Comparison of ENCODE assay signal across 31 cellular contexts in genomic region chr7:131211500-131211899, GRCh38.
"Had no signal": no experiment of that assay in that cellular context is flagged by ENCODE, and none has a peak within 500 bp of the region (broad histone marks: within the 10 kb centered on the region; RNA-seq: fewer than 3 reads in every experiment).

No MANE protein-coding gene starts in this region.

- H3K27ac ChIP-seq: body of pancreas, Peyer's patch, WERI-Rb-1 had no signal

- ATAC-seq: body of pancreas, K562, PC-3 had no signal

- H3K4me3 ChIP-seq: body of pancreas, breast epithelium, K562, Peyer's patch had no signal

- FAIRE-seq: K562 had no signal

- H3K4me1 ChIP-seq: body of pancreas, breast epithelium, Peyer's patch had no signal

- H3K36me3 ChIP-seq: breast epithelium, Peyer's patch, WERI-Rb-1 had no signal

- H3K27me3 ChIP-seq: body of pancreas, breast epithelium, Peyer's patch had no signal

- H3K9me3 ChIP-seq: body of pancreas, breast epithelium, Peyer's patch had no signal

- DNase-seq: activated CD4-positive, alpha-beta memory T cell treated with anti-CD3 and anti-CD28 coated beads, Interleukin-2, amount 10 ng/mL, durations not matched to agents 7 days and 5 days; activated CD4-positive, alpha-beta T cell treated with anti-CD3 and anti-CD28 coated beads for 1 hour; activated CD4-positive, alpha-beta T cell treated with anti-CD3 and anti-CD28 coated beads for 48 hours; activated CD4-positive, CD25-positive, alpha-beta regulatory T cell; activated CD8-positive, alpha-beta memory T cell treated with anti-CD3 and anti-CD28 coated beads, Interleukin-2, amount 10 ng/mL, durations not matched to agents 7 days and 5 days; activated CD8-positive, alpha-beta memory T cell treated with anti-CD3 and anti-CD28 coated beads, Interleukin-2, amount 50 U/mL, for 48 hours; activated effector memory CD4-positive, alpha-beta T cell treated with Interleukin-2 at 50 U/mL for 16 hours; activated naive CD4-positive, alpha-beta T cell treated with anti-CD3 and anti-CD28 coated beads, Interleukin-2, amount 10 ng/mL, durations not matched to agents 7 days and 5 days; activated naive CD8-positive, alpha-beta T cell treated with anti-CD3 and anti-CD28 coated beads for 36 hours; activated T-cell treated with anti-CD3 and anti-CD28 coated beads, Interleukin-2, amount 50 U/mL, for 48 hours; amygdala; body of pancreas; caudate nucleus; NCI-H1092 treated with DMSO at 0.1 percent for 48 hours; NCI-H1417; NCI-H146; NCI-H187; NCI-H2029 treated with DMSO at 0.1 percent for 48 hours; NCI-H2107; NCI-H2171; NCI-H510A; NCI-H526; NCI-H748 treated with DMSO at 0.1 percent for 48 hours; NK-92 treated with Interleukin-12 subunit alpha and Interleukin-12 subunit beta, amount 100 ng/mL, for 24 hours; PC-3; Peyer's patch; RPMI8226; T1000; WERI-Rb-1 had no signal
